Comparison of ENCODE assay signal across 8 cellular contexts in the genomic region with DNA sequence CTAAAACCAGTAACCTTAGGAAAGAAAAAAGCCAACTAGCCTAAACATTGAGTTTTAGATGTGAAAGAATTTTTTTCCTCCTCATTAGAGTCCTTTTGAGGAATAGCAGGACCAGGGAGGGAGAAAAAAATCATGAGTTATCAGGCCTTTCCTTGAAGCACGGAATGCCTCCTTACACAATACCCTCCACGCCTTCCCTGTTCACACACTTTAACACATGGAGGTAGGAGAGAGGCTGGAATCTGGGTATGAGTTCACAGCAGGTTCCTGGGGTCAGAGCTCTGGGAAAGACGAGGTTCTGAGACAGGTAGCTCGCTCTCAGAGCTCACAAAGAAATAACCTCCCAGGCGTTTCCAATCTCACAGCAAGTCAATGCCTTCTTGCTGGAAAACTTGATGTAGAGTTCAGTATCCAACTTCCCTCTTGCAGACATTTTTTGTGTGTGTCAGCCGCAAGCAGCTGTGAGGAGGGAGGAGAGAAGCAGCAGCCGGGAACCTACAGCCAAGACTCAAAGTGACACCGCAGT. TPM values are rescaled to one million over a fixed set of nuclear protein-coding genes. Genes with fewer than 3 reads are reported as not detected.
DNase-seq lines count a peak whose midpoint lies in the region; ATAC-seq lines count a peak whose summit lies in the region.

No MANE protein-coding gene starts in this region.

- peak overlapping the region; percentile 95 for H3K4me3 Mint-ChIP-seq in activated naive CD8-positive, alpha-beta T cell treated with anti-CD3 and anti-CD28 coated beads, Interleukin-2, amount 50 U/mL, for 24 hours
- peak overlapping the region; percentile 92 to 98 (median 97) for H3K4me3 Mint-ChIP-seq in immature natural killer cell
- H3K4me3 Mint-ChIP-seq in stimulated activated naive CD8-positive, alpha-beta T cell treated with anti-CD3 and anti-CD28 coated beads, Interleukin-15, amount 100 ng/mL, for 72 hours = peak overlapping the region; percentile 93 to 95

- peaks cover 36% of the 10 kb centered on the region for H3K9me3 Mint-ChIP-seq in activated naive CD8-positive, alpha-beta T cell treated with anti-CD3 and anti-CD28 coated beads, Interleukin-2, amount 50 U/mL, for 24 hours
- no peaks in the 10 kb centered on the region for H3K9me3 Mint-ChIP-seq in immature natural killer cell
- H3K9me3 Mint-ChIP-seq in stimulated activated naive CD8-positive, alpha-beta T cell treated with anti-CD3 and anti-CD28 coated beads, Interleukin-15, amount 100 ng/mL, for 72 hours = peaks cover 26 to 30% of the 10 kb centered on the region in 2 donors

- H3K4me1 Mint-ChIP-seq in activated naive CD8-positive, alpha-beta T cell treated with anti-CD3 and anti-CD28 coated beads, Interleukin-2, amount 50 U/mL, for 24 hours = peaks cover 34% of the 10 kb centered on the region
- peaks cover 32 to 51% of the 10 kb centered on the region in 2 donors for H3K4me1 Mint-ChIP-seq in immature natural killer cell
- H3K4me1 Mint-ChIP-seq in stimulated activated naive CD8-positive, alpha-beta T cell treated with anti-CD3 and anti-CD28 coated beads, Interleukin-15, amount 100 ng/mL, for 72 hours = peaks cover 31% of the 10 kb centered on the region

- H3K36me3 Mint-ChIP-seq in activated naive CD8-positive, alpha-beta T cell treated with anti-CD3 and anti-CD28 coated beads, Interleukin-2, amount 50 U/mL, for 24 hours (ENCODE audit: low read depth) = peaks cover 46% of the 10 kb centered on the region
- peaks cover 3 to 18% (median 12%) of the 10 kb centered on the region in 3 donors for H3K36me3 Mint-ChIP-seq in immature natural killer cell

- H3K27ac Mint-ChIP-seq in activated naive CD8-positive, alpha-beta T cell treated with anti-CD3 and anti-CD28 coated beads, Interleukin-2, amount 50 U/mL, for 24 hours = peak overlapping the region; percentile 97
- peak overlapping the region; percentile 92 to 98 (median 96) for H3K27ac Mint-ChIP-seq in immature natural killer cell
- H3K27ac Mint-ChIP-seq in stimulated activated naive CD8-positive, alpha-beta T cell treated with anti-CD3 and anti-CD28 coated beads, Interleukin-15, amount 100 ng/mL, for 72 hours = peak overlapping the region; percentile 95 to 98

- in situ Hi-C loops in G401 (cut with HindIII; ENCODE audit: low sequenced_read_pairs) = no loop called here

- H3K27me3 Mint-ChIP-seq in activated naive CD8-positive, alpha-beta T cell treated with anti-CD3 and anti-CD28 coated beads, Interleukin-2, amount 50 U/mL, for 24 hours = no peaks in the 10 kb centered on the region
- H3K27me3 Mint-ChIP-seq in immature natural killer cell (ENCODE audit: low read depth in 3 of 3) = peaks cover 9 to 14% (median 10%) of the 10 kb centered on the region in 3 donors
- H3K27me3 Mint-ChIP-seq in stimulated activated naive CD8-positive, alpha-beta T cell treated with anti-CD3 and anti-CD28 coated beads, Interleukin-15, amount 100 ng/mL, for 72 hours = no peaks in the 10 kb centered on the region

- peak; percentile 0 for DNase-seq in G401 (ENCODE audit: low spot score)
- no peak for DNase-seq in activated naive CD8-positive, alpha-beta T cell treated with anti-CD3 and anti-CD28 coated beads, Interleukin-2, amount 50 U/mL, for 24 hours
- DNase-seq in immature natural killer cell = no peak
- no peak for DNase-seq in stimulated activated naive CD8-positive, alpha-beta T cell treated with anti-CD3 and anti-CD28 coated beads, Interleukin-15, amount 100 ng/mL, for 72 hours
- DNase-seq in cerebellar nuclear complex (lab: John Stamatoyannopoulos, UW) = no peak
- DNase-seq in SK-N-DZ (ENCODE audit: low spot score) = no peak

- peak; percentile 40 for ATAC-seq in HG03432 (IDR thresholded peaks at IDR 0.05; ENCODE audit: unreplicated experiment)
- no peak for ATAC-seq in activated naive CD8-positive, alpha-beta T cell treated with anti-CD3 and anti-CD28 coated beads, Interleukin-2, amount 50 U/mL, for 24 hours
- no peak for ATAC-seq in stimulated activated naive CD8-positive, alpha-beta T cell treated with anti-CD3 and anti-CD28 coated beads, Interleukin-15, amount 100 ng/mL, for 72 hours
- no peak for ATAC-seq in HG03108 (IDR thresholded peaks at IDR 0.05; ENCODE audit: unreplicated experiment)

RNA-seq across cellular contexts. Expression of a gene that starts 0.7 kb away (rescaled TPM):
- total RNA-seq in G401 (2014; rRNA removed; shearing (Covaris generic)) = 1.8 and 13.2 TPM in 2 replicates
- polyA plus RNA-seq in immature natural killer cell = 1 to 10 TPM; 2.8 to 9.6 (median 8.5) TPM
- polyA plus RNA-seq in SK-N-DZ (2014; cell fraction: cytosol; rRNA removed) = 10.3 and 11.6 TPM in 2 replicates
- polyA plus RNA-seq in SK-N-DZ (2014; cell fraction: nucleus; rRNA removed) = 11.3 and 11.8 TPM in 2 replicates

RNA-seq across cellular contexts. Expression of a gene that starts 59.1 kb away (rescaled TPM):
- total RNA-seq in G401 (2014; rRNA removed; shearing (Covaris generic)) = 7.3 and 15.9 TPM in 2 replicates
- 1 to 10 TPM; 1.5 to 6.7 (median 5.9) TPM for polyA plus RNA-seq in immature natural killer cell
- 5.6 and 6.3 TPM in 2 replicates for polyA plus RNA-seq in SK-N-DZ (2014; cell fraction: cytosol; rRNA removed)
- polyA plus RNA-seq in SK-N-DZ (2014; cell fraction: nucleus; rRNA removed) = 8.9 and 11.0 TPM in 2 replicates
